8 cellular contexts compared by ENCODE assay signal in genomic region chr10:73529089-73529832, GRCh38.
DNase-seq lines count a peak whose midpoint lies in the region; ATAC-seq and TF ChIP-seq lines count a peak whose summit lies in the region.

No MANE protein-coding gene starts in this region.

- H3K4me1 ChIP-seq in effector memory CD4-positive, alpha-beta T cell (ENCODE audit: control insufficient read depth, insufficient read depth, low read length, poor library complexity, severe bottlenecking): no peaks in the 10 kb centered on the region

- peak; percentile 94 for DNase-seq in DMS53 (lab: John Stamatoyannopoulos, UW)
- DNase-seq in HK-2 (ENCODE audit: unreplicated experiment): peak; percentile 42
- DNase-seq in NCI-H774 (lab: John Stamatoyannopoulos, UW): peak; percentile 65
- peak; percentile 19 to 40 for DNase-seq in activated CD4-positive, alpha-beta T cell treated with anti-CD3 and anti-CD28 coated beads, Interleukin-2, amount 50 U/mL, for 48 hours
- DNase-seq in effector memory CD4-positive, alpha-beta T cell: peak in 2 of 3 donors; percentile 1 to 35
- DNase-seq in medulla oblongata (ENCODE audit: extremely low spot score): peak; percentile 90
- DNase-seq in stimulated activated CD8-positive, alpha-beta memory T cell treated with anti-CD3 and anti-CD28 coated beads, Interleukin-7, amount 100 ng/mL, for 4 hours (ENCODE audit: low read depth in 2 of 2): peak; percentile 5 to 18

- ATAC-seq in GM18505 (IDR thresholded peaks at IDR 0.05; ENCODE audit: unreplicated experiment): no peak

- no peak for TF ChIP-seq POLR2A in GM18505 (IDR thresholded peaks at IDR 0.05; ENCODE audit: borderline replicate concordance, extremely low read depth, insufficient read depth, insufficient read length)

- H3K36me3 ChIP-seq in effector memory CD4-positive, alpha-beta T cell (ENCODE audit: control insufficient read depth, insufficient read depth, low read length): no peaks in the 10 kb centered on the region

- H3K9me3 ChIP-seq in effector memory CD4-positive, alpha-beta T cell (ENCODE audit: control insufficient read depth, low read length): no peaks in the 10 kb centered on the region

- H3K4me3 ChIP-seq in effector memory CD4-positive, alpha-beta T cell (ENCODE audit: insufficient read depth, low read depth, low read length, poor library complexity, severe bottlenecking): no peak overlapping the region

- no peak overlapping the region for H3K27ac ChIP-seq in effector memory CD4-positive, alpha-beta T cell (ENCODE audit: insufficient read depth, low read length, poor library complexity, severe bottlenecking)

- no peaks in the 10 kb centered on the region for H3K27me3 ChIP-seq in effector memory CD4-positive, alpha-beta T cell (replicated peaks; ENCODE audit: control insufficient read depth, insufficient read depth, low read length, poor library complexity, severe bottlenecking)

Comparison
In these comparisons a context has a peak if more than half of its experiments do, and no peak if none do; other contexts are left out.
1. DNase-seq: peak in every context shown above with its lines; median percentile 94 in DMS53; 90 in medulla oblongata; 65 in NCI-H774; 42 in HK-2; 30 in activated CD4-positive, alpha-beta T cell treated with anti-CD3 and anti-CD28 coated beads, Interleukin-2, amount 50 U/mL, for 48 hours; 18 in effector memory CD4-positive, alpha-beta T cell; 12 in stimulated activated CD8-positive, alpha-beta memory T cell treated with anti-CD3 and anti-CD28 coated beads, Interleukin-7, amount 100 ng/mL, for 4 hours.